Comparison of ENCODE assay signal across 8 cellular contexts in the genomic region with DNA sequence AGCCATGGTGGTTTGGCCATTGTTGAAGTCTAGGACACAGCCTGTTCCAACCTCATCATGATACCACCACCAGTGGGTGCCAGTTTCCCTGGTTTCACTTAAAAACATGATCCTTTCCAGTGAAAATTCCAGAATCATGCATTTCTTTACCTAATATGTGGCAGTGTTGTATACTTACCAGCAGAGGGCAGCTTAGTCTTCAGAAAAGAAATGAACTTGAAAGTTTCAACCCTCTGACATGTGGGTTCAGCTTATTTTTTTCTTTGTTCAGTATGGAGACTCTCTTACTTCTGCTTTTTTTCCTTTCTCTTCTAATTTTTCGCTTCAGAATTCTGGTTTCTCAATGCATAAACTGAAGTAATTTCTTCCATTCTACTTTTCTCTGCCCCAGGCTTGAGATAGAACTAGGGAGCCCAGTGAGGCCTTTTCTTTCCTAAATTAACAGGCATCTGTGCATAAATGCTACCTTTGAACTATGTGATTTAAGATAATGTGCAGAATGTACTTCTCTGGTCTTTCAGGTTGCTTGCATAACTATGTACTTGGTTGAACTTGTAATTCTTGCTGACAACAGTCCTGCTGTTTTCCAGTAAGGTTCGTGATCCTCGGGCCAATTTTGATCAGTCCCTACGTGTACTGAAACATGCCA. TPM values are rescaled to one million over a fixed set of nuclear protein-coding genes. Genes with fewer than 3 reads are reported as not detected.
DNase-seq lines count a peak whose midpoint lies in the region; ATAC-seq and TF ChIP-seq lines count a peak whose summit lies in the region.

No MANE protein-coding gene starts in this region.

- peak overlapping the region; percentile 47 for H3K27ac ChIP-seq in VCaP

- H3K4me1 ChIP-seq in neuron (ENCODE audit: insufficient read depth, low read length), result no peaks in the 10 kb centered on the region

- peaks cover 28% of the 10 kb centered on the region for H3K36me3 ChIP-seq in neuron (ENCODE audit: insufficient read depth, low read length)

- peak; percentile 81 for ATAC-seq in GM18861 (IDR thresholded peaks at IDR 0.05; ENCODE audit: unreplicated experiment)
- peak; percentile 86 for ATAC-seq in HG03097 (IDR thresholded peaks at IDR 0.05; ENCODE audit: low FRiP score, unreplicated experiment)

- no peaks in the 10 kb centered on the region for H3K9me3 ChIP-seq in neuron (ENCODE audit: low read length)

- H3K27me3 Mint-ChIP-seq in CD14-positive monocyte (ENCODE audit: low read depth in 3 of 3), result no peaks in the 10 kb centered on the region

- H3K4me1 Mint-ChIP-seq in CD14-positive monocyte, result peaks cover 11% of the 10 kb centered on the region

- no peak for DNase-seq in CD14-positive monocyte (ENCODE audit: low spot score)
- DNase-seq in NCI-H2196 treated with DMSO at 0.1 percent for 48 hours (lab: John Stamatoyannopoulos, UW; ENCODE audit: unreplicated experiment), result peak; percentile 78
- peak; percentile 79 for DNase-seq in fibroblast of the conjunctiva (ENCODE audit: low read depth)
- no peak for DNase-seq in 8988T

- peaks cover 23 to 50% of the 10 kb centered on the region in 2 donors for H3K36me3 Mint-ChIP-seq in CD14-positive monocyte

- H3K27ac Mint-ChIP-seq in CD14-positive monocyte, result peak overlapping the region; percentile 81 to 92 (median 89)

- intact Hi-C loops in CD14-positive monocyte (cut with micrococcal nuclease), result loop anchor here in 1 of 2 donors (10.0 kb wide), 1 partner anchor 55 kb away; the partner anchor contains the start of gene UGDH

- H2AFZ ChIP-seq in neuron (ENCODE audit: low read depth, low read length), result peak overlapping the region; percentile 49

- no peak overlapping the region for H3K4me3 ChIP-seq in neuron (ENCODE audit: low read length)

- H3K9me3 Mint-ChIP-seq in CD14-positive monocyte, result no peaks in the 10 kb centered on the region

- H3K27me3 ChIP-seq in neuron (ENCODE audit: insufficient read depth, low read length), result no peaks in the 10 kb centered on the region

- TF ChIP-seq CTCF in CD14-positive monocyte (IDR thresholded peaks at IDR 0.05) (peak; percentile 83), VCaP (conservative IDR thresholded peaks at IDR 0.05) (peak; percentile 93)

- peak overlapping the region; percentile 24 to 76 for H3K4me3 Mint-ChIP-seq in CD14-positive monocyte

RNA-seq across cellular contexts. Expression of gene LIAS, which starts 10.7 kb away (rescaled TPM):
- 1 to 10 TPM; 7.2 to 7.8 TPM for polyA plus RNA-seq in CD14-positive monocyte

RNA-seq across cellular contexts. Expression of gene RPL9, which starts 10.8 kb away (rescaled TPM):
- polyA plus RNA-seq in CD14-positive monocyte, result 100 to 1,000 TPM; 821 to 828 TPM

RNA-seq across cellular contexts. Expression of gene UGDH, which starts 57.7 kb away (rescaled TPM):
- polyA plus RNA-seq in CD14-positive monocyte, result 10 to 100 TPM; 16.7 to 19.7 TPM

Comparison
In these comparisons a context has a peak if more than half of its experiments do, and no peak if none do; other contexts are left out.
1. DNase-seq: peak in NCI-H2196 treated with DMSO at 0.1 percent for 48 hours (single experiment) and fibroblast of the conjunctiva (single experiment); none in CD14-positive monocyte (single experiment) and 8988T (single experiment).